Comparison of ENCODE assay signal across 11 cellular contexts in the genomic region with DNA sequence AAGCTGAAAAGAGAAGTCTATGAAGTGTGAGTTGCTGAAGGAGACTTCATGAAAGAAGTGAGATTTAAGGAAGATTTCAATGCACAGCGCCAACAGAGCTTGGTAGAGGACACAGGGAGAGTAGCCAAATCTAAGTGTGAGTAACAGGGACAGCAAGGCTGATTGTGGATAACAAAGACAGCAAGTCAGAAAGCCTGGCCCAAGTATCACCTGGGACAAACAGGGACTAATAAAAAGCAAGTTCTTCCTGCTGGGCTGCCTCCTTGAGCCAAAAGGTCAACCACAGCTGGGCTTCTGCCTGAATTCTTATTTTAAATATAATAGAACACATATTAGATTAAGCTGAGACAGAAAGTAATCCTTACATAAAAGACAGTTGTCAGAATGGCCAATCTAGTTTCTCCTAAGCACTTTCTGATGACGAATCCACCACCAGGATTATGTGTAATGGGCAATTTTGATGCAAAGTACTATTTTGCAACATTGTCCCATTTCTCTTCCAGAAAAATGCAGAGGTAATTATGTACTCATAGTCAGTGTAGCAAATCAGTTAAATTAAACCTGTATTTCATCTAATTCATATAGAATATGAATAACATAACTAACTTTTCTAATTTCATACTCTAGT.
DNase-seq lines count a peak whose midpoint lies in the region; ATAC-seq and TF ChIP-seq lines count a peak whose summit lies in the region.
"Had no signal": no experiment of that assay in that cellular context is flagged by ENCODE, and none has a peak within 500 bp of the region (broad histone marks: within the 10 kb centered on the region; RNA-seq: fewer than 3 reads in every experiment).

No MANE protein-coding gene starts in this region.

- H3K4me2 ChIP-seq in PC-3 (ENCODE audit: low read length) (peak overlapping the region; percentile 54), hepatocyte (peak overlapping the region; percentile 28)

- ATAC-seq in PC-3 (peak; percentile 78), GM18858 (IDR thresholded peaks at IDR 0.05; ENCODE audit: unreplicated experiment) (no peak)

- 87% methylated on average over 2 of the region's 2 CpGs for WGBS in hepatocyte (ENCODE audit: low lambda C conversion rate, missing lambda C conversion rate)
- WGBS in esophagus muscularis mucosa, result 75% methylated on average over 2 of the region's 2 CpGs

- H2AFZ ChIP-seq in PC-3 (ENCODE audit: low read length) (no peak overlapping the region), hepatocyte (no peak overlapping the region)

- POLR2A ChIA-PET in PC-3 (lab: Charles Lee; ENCODE audit: unreplicated experiment), result interaction anchor here (0.5 to 1.0 kb wide), 5 partner anchors 19 to 324 kb away, joined by 3 to 5 read pairs (median 3); a partner anchor contains a TSS

- no peaks in the 10 kb centered on the region for H3F3A ChIP-seq in PC-3 (ENCODE audit: low read length, unreplicated experiment)

- H3K27ac ChIP-seq in 22Rv1, result peak overlapping the region; percentile 14
- H3K27ac ChIP-seq in PC-3 (ENCODE audit: low read length), result peak overlapping the region; percentile 77
- H3K27ac ChIP-seq in hepatocyte, result peak overlapping the region; percentile 89
- no peak overlapping the region for H3K27ac ChIP-seq in esophagus muscularis mucosa (replicated peaks in 1 of 4)

- TF ChIP-seq EP300 in esophagus muscularis mucosa (IDR thresholded peaks at IDR 0.05), result no peak

- intact Hi-C loops in PC-3 (cut with micrococcal nuclease), result loop anchor here (5.0 kb wide), 1 partner anchor 76 kb away; no protein-coding TSS in a partner anchor
- intact Hi-C loops in esophagus muscularis mucosa (cut with DNase I), result loop anchor here (5.0 kb wide), 2 partner anchors 71 to 226 kb away; no protein-coding TSS in a partner anchor

- peaks cover 9% of the 10 kb centered on the region; the same call in 1 of the 2 replicates for H4K20me1 ChIP-seq in PC-3 (ENCODE audit: low read length)
- peaks cover 10% of the 10 kb centered on the region for H4K20me1 ChIP-seq in hepatocyte (ENCODE audit: insufficient read depth, poor library complexity, severe bottlenecking)

- DNase-seq in PC-3 (peak; percentile 81), hepatocyte (ENCODE audit: low spot score) (peak; percentile 10), GM19240 (ENCODE audit: insufficient read length, low spot score) (no peak), esophagus muscularis mucosa (ENCODE audit: extremely low spot score) (no peak), DMS 273 (lab: John Stamatoyannopoulos, UW; ENCODE audit: unreplicated experiment) (no peak)
- DNase-seq: caudate nucleus; CD4-positive, alpha-beta T cell; NCI-H2171 had no signal

- H3K4me1 ChIP-seq in PC-3 (ENCODE audit: insufficient read depth, low read length) (peaks cover 35% of the 10 kb centered on the region), hepatocyte (ENCODE audit: insufficient read depth) (peaks cover 17% of the 10 kb centered on the region), esophagus muscularis mucosa (peaks cover 10 to 37% (median 21%) of the 10 kb centered on the region in 4 donors)

- H3K4me3 ChIP-seq in PC-3 (ENCODE audit: low read length) (no peak overlapping the region), hepatocyte (no peak overlapping the region), esophagus muscularis mucosa (no peak overlapping the region)

- H3K9me2 ChIP-seq in PC-3 (replicated peaks; ENCODE audit: low read length), result no peaks in the 10 kb centered on the region
- H3K9me2 ChIP-seq in hepatocyte (replicated peaks; ENCODE audit: insufficient read depth), result no peaks in the 10 kb centered on the region

- H3K27me3 ChIP-seq in PC-3 (ENCODE audit: low read length), result no peaks in the 10 kb centered on the region
- H3K27me3 ChIP-seq in hepatocyte, result no peaks in the 10 kb centered on the region
- no peaks in the 10 kb centered on the region for H3K27me3 ChIP-seq in esophagus muscularis mucosa

- no TSS peak for BruUV-seq in PC-3 (replicated peaks; lab: Mats Ljungman, UMichigan)

- CTCF ChIA-PET in PC-3 (lab: Charles Lee), result no interaction called here

- H3K36me3 ChIP-seq in PC-3 (ENCODE audit: low read depth, low read length) (no peaks in the 10 kb centered on the region), hepatocyte (replicated peaks; ENCODE audit: insufficient read depth, low read depth) (no peaks in the 10 kb centered on the region), esophagus muscularis mucosa (no peaks in the 10 kb centered on the region)

- TF ChIP-seq POLR2A in GM18526 (IDR thresholded peaks at IDR 0.05; ENCODE audit: extremely low read depth, insufficient read length) (peak; percentile 7), esophagus muscularis mucosa (IDR thresholded peaks at IDR 0.05; ENCODE audit: low read depth) (no peak)

- H3K79me2 ChIP-seq in PC-3 (ENCODE audit: low read length), result peaks cover 66% of the 10 kb centered on the region
- H3K79me2 ChIP-seq in hepatocyte, result peaks cover 64% of the 10 kb centered on the region

- peak overlapping the region; percentile 16; the same call in 1 of the 2 replicates for H3K9ac ChIP-seq in PC-3 (ENCODE audit: low read length)

- H3K9me3 ChIP-seq in PC-3 (ENCODE audit: low read length), result no peaks in the 10 kb centered on the region
- H3K9me3 ChIP-seq in hepatocyte (ENCODE audit: low read depth), result no peaks in the 10 kb centered on the region
- no peaks in the 10 kb centered on the region for H3K9me3 ChIP-seq in esophagus muscularis mucosa

- TF ChIP-seq CTCF in 22Rv1 (IDR thresholded peaks at IDR 0.05), result no peak
- TF ChIP-seq CTCF in PC-3 (conservative IDR thresholded peaks at IDR 0.05; ENCODE audit: low read depth, low read length), result no peak
- TF ChIP-seq CTCF in hepatocyte (IDR thresholded peaks at IDR 0.05; ENCODE audit: poor library complexity), result no peak
- no peak for TF ChIP-seq CTCF in esophagus muscularis mucosa (IDR thresholded peaks at IDR 0.05)

Comparison
In these comparisons a context has a peak if more than half of its experiments do, and no peak if none do; other contexts are left out.
1. H3K27ac ChIP-seq: peak in 22Rv1 (single experiment), PC-3 (single experiment) and hepatocyte (single experiment); none in esophagus muscularis mucosa (0 of 4).
2. DNase-seq: peak in PC-3 (single experiment) and hepatocyte (single experiment); none in GM19240 (single experiment), esophagus muscularis mucosa (single experiment) and DMS 273 (single experiment).